ENCODE assay signal across 1 cellular context in the genomic region with DNA sequence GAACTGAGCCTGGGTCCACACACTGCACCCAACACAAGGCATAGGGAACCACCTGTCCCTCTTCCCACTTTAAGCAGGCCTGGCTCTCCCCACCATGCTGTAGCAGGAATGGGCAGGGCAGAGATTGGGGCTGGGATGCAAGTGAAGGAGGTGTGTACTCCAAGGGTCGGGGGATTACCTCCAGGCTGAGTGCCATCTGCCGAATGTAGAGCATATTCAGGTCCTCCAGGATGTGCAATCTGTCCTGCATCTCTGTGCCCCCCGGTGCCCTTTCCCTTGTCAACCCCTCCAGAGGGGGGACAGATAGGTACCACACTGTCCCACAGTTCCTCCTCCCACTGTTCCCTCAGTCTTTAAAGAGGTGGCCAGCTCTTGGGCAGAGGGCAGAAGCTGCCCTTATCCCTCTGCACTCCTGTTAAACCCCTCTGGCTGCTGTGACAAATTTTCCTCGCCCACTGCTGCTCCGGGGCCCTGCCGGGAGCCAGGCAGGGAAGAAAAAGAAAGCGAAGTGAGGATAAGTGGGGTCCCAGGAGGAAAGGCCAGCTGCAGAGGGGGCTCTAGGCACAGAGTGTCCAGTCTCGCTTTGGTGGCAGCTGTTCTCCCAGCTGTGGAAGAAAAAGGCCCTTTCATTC.
TF ChIP-seq lines count a peak whose summit lies in the region.

No MANE protein-coding gene starts in this region.

TF ChIP-seq in WTC11, 78 proteins besides CTCF, POLR2A, EP300 and RAD21 (continued from another document):
- TF ChIP-seq, protein P1, sequence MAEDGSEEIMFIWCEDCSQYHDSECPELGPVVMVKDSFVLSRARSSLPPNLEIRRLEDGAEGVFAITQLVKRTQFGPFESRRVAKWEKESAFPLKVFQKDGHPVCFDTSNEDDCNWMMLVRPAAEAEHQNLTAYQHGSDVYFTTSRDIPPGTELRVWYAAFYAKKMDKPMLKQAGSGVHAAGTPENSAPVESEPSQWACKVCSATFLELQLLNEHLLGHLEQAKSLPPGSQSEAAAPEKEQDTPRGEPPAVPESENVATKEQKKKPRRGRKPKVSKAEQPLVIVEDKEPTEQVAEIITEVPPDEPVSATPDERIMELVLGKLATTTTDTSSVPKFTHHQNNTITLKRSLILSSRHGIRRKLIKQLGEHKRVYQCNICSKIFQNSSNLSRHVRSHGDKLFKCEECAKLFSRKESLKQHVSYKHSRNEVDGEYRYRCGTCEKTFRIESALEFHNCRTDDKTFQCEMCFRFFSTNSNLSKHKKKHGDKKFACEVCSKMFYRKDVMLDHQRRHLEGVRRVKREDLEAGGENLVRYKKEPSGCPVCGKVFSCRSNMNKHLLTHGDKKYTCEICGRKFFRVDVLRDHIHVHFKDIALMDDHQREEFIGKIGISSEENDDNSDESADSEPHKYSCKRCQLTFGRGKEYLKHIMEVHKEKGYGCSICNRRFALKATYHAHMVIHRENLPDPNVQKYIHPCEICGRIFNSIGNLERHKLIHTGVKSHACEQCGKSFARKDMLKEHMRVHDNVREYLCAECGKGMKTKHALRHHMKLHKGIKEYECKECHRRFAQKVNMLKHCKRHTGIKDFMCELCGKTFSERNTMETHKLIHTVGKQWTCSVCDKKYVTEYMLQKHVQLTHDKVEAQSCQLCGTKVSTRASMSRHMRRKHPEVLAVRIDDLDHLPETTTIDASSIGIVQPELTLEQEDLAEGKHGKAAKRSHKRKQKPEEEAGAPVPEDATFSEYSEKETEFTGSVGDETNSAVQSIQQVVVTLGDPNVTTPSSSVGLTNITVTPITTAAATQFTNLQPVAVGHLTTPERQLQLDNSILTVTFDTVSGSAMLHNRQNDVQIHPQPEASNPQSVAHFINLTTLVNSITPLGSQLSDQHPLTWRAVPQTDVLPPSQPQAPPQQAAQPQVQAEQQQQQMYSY (CRISPR knock-in tag; IDR thresholded peaks at IDR 0.05): no peak
- TF ChIP-seq TEAD1 (CRISPR knock-in tag; IDR thresholded peaks at IDR 0.05): no peak
